In genomic region chr3:195259146-195259563, GRCh38 we compare ENCODE assay signal across 8 cellular contexts. TPM values are rescaled to one million over a fixed set of nuclear protein-coding genes. Genes with fewer than 3 reads are reported as not detected.
DNase-seq lines count a peak whose midpoint lies in the region; ATAC-seq and TF ChIP-seq lines count a peak whose summit lies in the region.

No MANE protein-coding gene starts in this region.

- H3K4me1 Mint-ChIP-seq in Caco-2 (ENCODE audit: low read depth, unreplicated experiment), result peaks cover 6% of the 10 kb centered on the region
- H3K4me1 Mint-ChIP-seq in activated CD8-positive, alpha-beta T cell treated with anti-CD3 and anti-CD28 coated beads for 36 hours (ENCODE audit: low read depth), result peaks cover 27% of the 10 kb centered on the region

- peak overlapping the region; percentile 80 to 85 (median 81) for H3K9ac ChIP-seq in skeletal muscle tissue (ENCODE audit: low read depth in 1 of 3, low read length in 3 of 3)

- H3K4me1 ChIP-seq in Caco-2 (peaks cover 9% of the 10 kb centered on the region; the same call in 1 of the 2 replicates), right cardiac atrium (ENCODE audit: control insufficient read depth, insufficient read depth, low read length) (no peaks in the 10 kb centered on the region), skeletal muscle tissue (ENCODE audit: control insufficient read depth in 3 of 3, insufficient read depth in 3 of 3, low read length in 3 of 3) (peaks cover 21 to 23% (median 22%) of the 10 kb centered on the region in 3 donors)

- CTCF ChIA-PET in Caco-2 (lab: Charles Lee), result interaction anchor here (0.7 to 0.8 kb wide), 2 partner anchors 12 to 576 kb away, joined by 4 read pairs; partner anchors contain the start of gene XXYLT1
- CTCF ChIA-PET in activated CD8-positive, alpha-beta T cell treated with anti-CD3 and anti-CD28 coated beads for 36 hours (lab: Charles Lee), result interaction anchor here (0.8 to 3.6 kb wide), 6 partner anchors 11 to 588 kb away, joined by 3 to 18 read pairs (median 7); partner anchors contain the start of gene XXYLT1

- no peak for TF ChIP-seq CTCF in Caco-2 (IDR thresholded peaks at IDR 0.05; ENCODE audit: insufficient read depth in 1 of 2, low read depth in 1 of 2, low read length in 1 of 2, severe bottlenecking in 1 of 2, unreplicated experiment in 1 of 2)
- no peak for TF ChIP-seq CTCF in activated CD8-positive, alpha-beta T cell treated with anti-CD3 and anti-CD28 coated beads for 36 hours (IDR thresholded peaks at IDR 0.05)

- peak overlapping the region; percentile 77 for H3K27ac ChIP-seq in right cardiac atrium (ENCODE audit: low read length)
- H3K27ac ChIP-seq in skeletal muscle tissue (ENCODE audit: low read depth, low read length), result peak overlapping the region; percentile 84

- no peaks in the 10 kb centered on the region for H3K9me3 Mint-ChIP-seq in Caco-2 (ENCODE audit: unreplicated experiment)
- H3K9me3 Mint-ChIP-seq in activated CD8-positive, alpha-beta T cell treated with anti-CD3 and anti-CD28 coated beads for 36 hours, result no peaks in the 10 kb centered on the region

- POLR2A ChIA-PET in Caco-2 (lab: Charles Lee), result no interaction called here
- POLR2A ChIA-PET in activated CD8-positive, alpha-beta T cell treated with anti-CD3 and anti-CD28 coated beads for 36 hours (lab: Charles Lee), result no interaction called here

- H3K9me3 ChIP-seq in Caco-2 (no peaks in the 10 kb centered on the region), right cardiac atrium (ENCODE audit: control insufficient read depth, low read length) (no peaks in the 10 kb centered on the region), skeletal muscle tissue (ENCODE audit: control insufficient read depth in 3 of 3, low read length in 3 of 3) (no peaks in the 10 kb centered on the region)

- H3K27ac Mint-ChIP-seq in Caco-2 (ENCODE audit: unreplicated experiment), result peak overlapping the region; percentile 69
- peak overlapping the region; percentile 73 for H3K27ac Mint-ChIP-seq in activated CD8-positive, alpha-beta T cell treated with anti-CD3 and anti-CD28 coated beads for 36 hours

- peaks cover 7% of the 10 kb centered on the region for H3K36me3 Mint-ChIP-seq in Caco-2 (ENCODE audit: insufficient read depth, unreplicated experiment)
- H3K36me3 Mint-ChIP-seq in activated CD8-positive, alpha-beta T cell treated with anti-CD3 and anti-CD28 coated beads for 36 hours (ENCODE audit: low read depth), result peaks cover 4% of the 10 kb centered on the region

- BruUV-seq in Caco-2 (replicated peaks; lab: Mats Ljungman, UMichigan), result no TSS peak

- no peaks in the 10 kb centered on the region; the same call in 1 of the 2 replicates for H3K36me3 ChIP-seq in Caco-2 (ENCODE audit: control insufficient read depth, insufficient read depth, low read length)
- peaks cover 0 to 2% (median 0%) of the 10 kb centered on the region in 3 donors for H3K36me3 ChIP-seq in skeletal muscle tissue (ENCODE audit: control insufficient read depth in 3 of 3, insufficient read depth in 3 of 3, low read length in 3 of 3)

- DNase-seq in Caco-2, result no peak
- DNase-seq in activated CD8-positive, alpha-beta T cell treated with anti-CD3 and anti-CD28 coated beads for 36 hours, result peak; percentile 41
- DNase-seq in right cardiac atrium, result no peak
- no peak for DNase-seq in NCI-H748 (lab: John Stamatoyannopoulos, UW; ENCODE audit: unreplicated experiment)
- no peak for DNase-seq in NCI-H226

- H3K27me3 Mint-ChIP-seq in Caco-2 (ENCODE audit: insufficient read depth, unreplicated experiment), result no peaks in the 10 kb centered on the region
- H3K27me3 Mint-ChIP-seq in activated CD8-positive, alpha-beta T cell treated with anti-CD3 and anti-CD28 coated beads for 36 hours, result no peaks in the 10 kb centered on the region

- H3K4me3 ChIP-seq in Caco-2 (ENCODE audit: low read depth, low read length), result peak overlapping the region; percentile 83
- peak overlapping the region; percentile 66 for H3K4me3 ChIP-seq in right cardiac atrium (ENCODE audit: low read length)
- H3K4me3 ChIP-seq in skeletal muscle tissue (ENCODE audit: low read length in 3 of 3), result peak overlapping the region; percentile 69 to 81 (median 74)

- intact Hi-C loops in Caco-2 (cut with micrococcal nuclease; ENCODE audit: unreplicated experiment) (loop anchor here (1.0 to 2.0 kb wide), 2 partner anchors 98 to 588 kb away; no protein-coding TSS in a partner anchor), right cardiac atrium (cut with DNase I) (loop anchor here in 3 of 4 donors (2.0 to 10.0 kb wide), 7 partner anchors 104 to 577 kb away; partner anchors contain the start of gene FAM43A (in 1 of the 3))
- intact Hi-C loops in activated CD8-positive, alpha-beta T cell treated with anti-CD3 and anti-CD28 coated beads for 36 hours (cut with micrococcal nuclease), result loop anchor here (2.0 to 5.0 kb wide), 2 partner anchors 132 to 576 kb away; no protein-coding TSS in a partner anchor

- H3K27me3 ChIP-seq in Caco-2 (replicated peaks; ENCODE audit: control insufficient read depth, insufficient read depth, low read length) (no peaks in the 10 kb centered on the region), right cardiac atrium (ENCODE audit: control insufficient read depth, insufficient read depth) (no peaks in the 10 kb centered on the region), skeletal muscle tissue (ENCODE audit: control insufficient read depth in 3 of 3, insufficient read depth in 3 of 3, low read length in 3 of 3) (no peaks in the 10 kb centered on the region)

- H3K4me3 Mint-ChIP-seq in Caco-2 (ENCODE audit: unreplicated experiment), result peak overlapping the region; percentile 70
- peak overlapping the region; percentile 57 for H3K4me3 Mint-ChIP-seq in activated CD8-positive, alpha-beta T cell treated with anti-CD3 and anti-CD28 coated beads for 36 hours

- ATAC-seq in HG02678 (IDR thresholded peaks at IDR 0.05; ENCODE audit: unreplicated experiment) (peak; percentile 7), right cardiac atrium (no peak)
- no peak for ATAC-seq in activated CD8-positive, alpha-beta T cell treated with anti-CD3 and anti-CD28 coated beads for 36 hours
- ATAC-seq in activated CD4-positive, CD25-positive, alpha-beta regulatory T cell treated with anti-CD3 and anti-CD28 coated beads, Interleukin-2, amount 50 U/mL, for 24 hours, result no peak

- 37% methylated on average over 12 of the region's 12 CpGs for WGBS in right cardiac atrium

RNA-seq across cellular contexts. Expression of gene XXYLT1, which starts 11.8 kb away (rescaled TPM):
- total RNA-seq in Caco-2 (2022) (12.2 and 14.2 TPM in 2 replicates), right cardiac atrium (1 to 10 TPM; 4.3 to 6.2 (median 4.9) TPM), skeletal muscle tissue (13.6 TPM)
- 1 to 10 TPM; 8.4 to 9.6 TPM for total RNA-seq in activated CD8-positive, alpha-beta T cell treated with anti-CD3 and anti-CD28 coated beads for 36 hours
- 3.3 TPM for polyA plus RNA-seq in right cardiac atrium
